Comparison of ENCODE assay signal across 1 cellular context in genomic region chr1:153946622-153947246, GRCh38.
TF ChIP-seq lines count a peak whose summit lies in the region.

DENND4B (minus strand) TSS chr1:153946718; CDS start chr1:153944374, 2,344 bp downstream.

TF ChIP-seq in HepG2, 621 proteins besides CTCF, POLR2A, EP300 and RAD21 (continued from another document and continues in another):
- TF ChIP-seq ZFYVE20 (CRISPR knock-in tag; IDR thresholded peaks at IDR 0.05; ENCODE audit: borderline replicate concordance, low read depth) (no peak), NFKBIZ (CRISPR knock-in tag; IDR thresholded peaks at IDR 0.05) (0 out of 2 replicates have a peak, but pooled peaks have one; percentile 29), MAFF (IDR thresholded peaks at IDR 0.05; ENCODE audit: low read depth, low read length) (no peak), HHEX (CRISPR knock-in tag; IDR thresholded peaks at IDR 0.05) (no peak), ZNF234 (CRISPR knock-in tag; conservative IDR thresholded peaks at IDR 0.05) (no peak), XBP1 (CRISPR knock-in tag; IDR thresholded peaks at IDR 0.05) (no peak), ZNF670 (CRISPR knock-in tag; IDR thresholded peaks at IDR 0.05; ENCODE audit: borderline replicate concordance) (0 out of 2 replicates have a peak, but pooled peaks have one; percentile 51), DMTF1 (CRISPR knock-in tag; IDR thresholded peaks at IDR 0.05) (no peak), ZNF589 (CRISPR knock-in tag; conservative IDR thresholded peaks at IDR 0.05) (no peak), JDP2 (CRISPR knock-in tag; IDR thresholded peaks at IDR 0.05; ENCODE audit: borderline replicate concordance) (no peak), CREM (IDR thresholded peaks at IDR 0.05) (no peak), CREM (CRISPR knock-in tag; IDR thresholded peaks at IDR 0.05) (no peak), TBX3 (IDR thresholded peaks at IDR 0.05; ENCODE audit: borderline replicate concordance) (no peak), GATAD1 (CRISPR knock-in tag; IDR thresholded peaks at IDR 0.05) (peak; percentile 82), PAWR (CRISPR knock-in tag; IDR thresholded peaks at IDR 0.05; ENCODE audit: borderline replicate concordance) (no peak), MAX (IDR thresholded peaks at IDR 0.05) (peak; percentile 45; the same call in 1 of the 2 replicates), U2AF1 (optimal IDR thresholded peaks at IDR 0.05; ENCODE audit: low read depth, low read length) (no peak), MAZ (IDR thresholded peaks at IDR 0.05; ENCODE audit: borderline replicate concordance, low read depth, low read length) (peak; percentile 73; the same call in 1 of the 2 replicates), MAZ (CRISPR knock-in tag; IDR thresholded peaks at IDR 0.05; ENCODE audit: low read depth) (peak; percentile 65; the same call in 1 of the 2 replicates), TRAFD1 (CRISPR knock-in tag; IDR thresholded peaks at IDR 0.05; ENCODE audit: borderline replicate concordance) (no peak), ZBTB40 (IDR thresholded peaks at IDR 0.05) (no peak), ZBTB40 (CRISPR knock-in tag; IDR thresholded peaks at IDR 0.05) (no peak), ZBED4 (CRISPR knock-in tag; IDR thresholded peaks at IDR 0.05; ENCODE audit: borderline replicate concordance) (peak; percentile 57; the same call in 1 of the 2 replicates), ZNF580 (CRISPR knock-in tag; IDR thresholded peaks at IDR 0.05; ENCODE audit: borderline replicate concordance, low read depth) (peak; percentile 82; the same call in 1 of the 2 replicates)
- TF ChIP-seq, protein P1, sequence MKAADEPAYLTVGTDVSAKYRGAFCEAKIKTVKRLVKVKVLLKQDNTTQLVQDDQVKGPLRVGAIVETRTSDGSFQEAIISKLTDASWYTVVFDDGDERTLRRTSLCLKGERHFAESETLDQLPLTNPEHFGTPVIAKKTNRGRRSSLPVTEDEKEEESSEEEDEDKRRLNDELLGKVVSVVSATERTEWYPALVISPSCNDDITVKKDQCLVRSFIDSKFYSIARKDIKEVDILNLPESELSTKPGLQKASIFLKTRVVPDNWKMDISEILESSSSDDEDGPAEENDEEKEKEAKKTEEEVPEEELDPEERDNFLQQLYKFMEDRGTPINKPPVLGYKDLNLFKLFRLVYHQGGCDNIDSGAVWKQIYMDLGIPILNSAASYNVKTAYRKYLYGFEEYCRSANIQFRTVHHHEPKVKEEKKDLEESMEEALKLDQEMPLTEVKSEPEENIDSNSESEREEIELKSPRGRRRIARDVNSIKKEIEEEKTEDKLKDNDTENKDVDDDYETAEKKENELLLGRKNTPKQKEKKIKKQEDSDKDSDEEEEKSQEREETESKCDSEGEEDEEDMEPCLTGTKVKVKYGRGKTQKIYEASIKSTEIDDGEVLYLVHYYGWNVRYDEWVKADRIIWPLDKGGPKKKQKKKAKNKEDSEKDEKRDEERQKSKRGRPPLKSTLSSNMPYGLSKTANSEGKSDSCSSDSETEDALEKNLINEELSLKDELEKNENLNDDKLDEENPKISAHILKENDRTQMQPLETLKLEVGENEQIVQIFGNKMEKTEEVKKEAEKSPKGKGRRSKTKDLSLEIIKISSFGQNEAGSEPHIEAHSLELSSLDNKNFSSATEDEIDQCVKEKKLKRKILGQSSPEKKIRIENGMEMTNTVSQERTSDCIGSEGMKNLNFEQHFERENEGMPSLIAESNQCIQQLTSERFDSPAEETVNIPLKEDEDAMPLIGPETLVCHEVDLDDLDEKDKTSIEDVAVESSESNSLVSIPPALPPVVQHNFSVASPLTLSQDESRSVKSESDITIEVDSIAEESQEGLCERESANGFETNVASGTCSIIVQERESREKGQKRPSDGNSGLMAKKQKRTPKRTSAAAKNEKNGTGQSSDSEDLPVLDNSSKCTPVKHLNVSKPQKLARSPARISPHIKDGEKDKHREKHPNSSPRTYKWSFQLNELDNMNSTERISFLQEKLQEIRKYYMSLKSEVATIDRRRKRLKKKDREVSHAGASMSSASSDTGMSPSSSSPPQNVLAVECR (CRISPR knock-in tag; IDR thresholded peaks at IDR 0.05; ENCODE audit: borderline replicate concordance), result peak; percentile 21; the same call in 1 of the 2 replicates
- TF ChIP-seq, protein P2, sequence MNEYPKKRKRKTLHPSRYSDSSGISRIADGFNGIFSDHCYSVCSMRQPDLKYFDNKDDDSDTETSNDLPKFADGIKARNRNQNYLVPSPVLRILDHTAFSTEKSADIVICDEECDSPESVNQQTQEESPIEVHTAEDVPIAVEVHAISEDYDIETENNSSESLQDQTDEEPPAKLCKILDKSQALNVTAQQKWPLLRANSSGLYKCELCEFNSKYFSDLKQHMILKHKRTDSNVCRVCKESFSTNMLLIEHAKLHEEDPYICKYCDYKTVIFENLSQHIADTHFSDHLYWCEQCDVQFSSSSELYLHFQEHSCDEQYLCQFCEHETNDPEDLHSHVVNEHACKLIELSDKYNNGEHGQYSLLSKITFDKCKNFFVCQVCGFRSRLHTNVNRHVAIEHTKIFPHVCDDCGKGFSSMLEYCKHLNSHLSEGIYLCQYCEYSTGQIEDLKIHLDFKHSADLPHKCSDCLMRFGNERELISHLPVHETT (CRISPR knock-in tag; conservative IDR thresholded peaks at IDR 0.05), result peak; percentile 75
- TF ChIP-seq, protein P3, sequence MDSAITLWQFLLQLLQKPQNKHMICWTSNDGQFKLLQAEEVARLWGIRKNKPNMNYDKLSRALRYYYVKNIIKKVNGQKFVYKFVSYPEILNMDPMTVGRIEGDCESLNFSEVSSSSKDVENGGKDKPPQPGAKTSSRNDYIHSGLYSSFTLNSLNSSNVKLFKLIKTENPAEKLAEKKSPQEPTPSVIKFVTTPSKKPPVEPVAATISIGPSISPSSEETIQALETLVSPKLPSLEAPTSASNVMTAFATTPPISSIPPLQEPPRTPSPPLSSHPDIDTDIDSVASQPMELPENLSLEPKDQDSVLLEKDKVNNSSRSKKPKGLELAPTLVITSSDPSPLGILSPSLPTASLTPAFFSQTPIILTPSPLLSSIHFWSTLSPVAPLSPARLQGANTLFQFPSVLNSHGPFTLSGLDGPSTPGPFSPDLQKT (CRISPR knock-in tag; IDR thresholded peaks at IDR 0.05; ENCODE audit: borderline replicate concordance), result no peak
